In the genomic region with DNA sequence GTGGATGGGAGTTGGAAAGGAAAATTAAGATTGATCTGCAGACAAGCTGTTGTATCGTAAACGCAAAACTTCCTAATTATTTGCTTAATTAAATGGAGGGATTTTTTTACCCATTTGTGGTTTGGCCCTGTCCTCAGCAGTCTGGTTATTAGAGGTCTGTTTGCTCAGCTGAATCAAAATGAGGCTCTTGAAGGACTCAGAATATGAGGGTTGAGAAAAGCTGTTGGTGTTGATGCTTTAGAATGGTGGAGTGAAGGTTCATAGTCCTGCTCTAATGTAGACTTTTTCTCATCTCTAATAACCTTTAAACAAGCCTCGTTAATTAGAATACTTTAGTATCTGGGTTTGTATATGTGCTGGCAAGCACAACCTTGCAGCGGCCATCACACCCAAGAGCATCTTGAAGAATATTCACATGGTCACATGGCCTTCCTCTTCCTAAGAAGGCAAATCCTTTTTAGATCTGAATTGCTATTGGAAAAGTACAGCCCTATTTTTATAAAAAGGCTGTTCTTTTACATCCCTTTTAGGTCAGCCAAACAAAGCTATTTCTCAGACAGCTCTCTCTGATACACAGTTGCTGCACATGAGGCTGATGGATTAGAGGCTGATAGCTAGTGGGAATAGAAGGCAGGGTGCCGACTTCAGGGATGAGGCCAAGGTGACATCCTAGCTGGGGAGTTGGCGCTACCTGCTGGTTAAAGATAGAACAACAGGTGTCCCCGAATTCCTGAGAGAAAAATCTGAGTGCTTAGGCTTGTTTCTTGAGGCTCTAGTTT, we compare ENCODE assay signal across 8 cellular contexts. TPM values are rescaled to one million over a fixed set of nuclear protein-coding genes. Genes with fewer than 3 reads are reported as not detected.
A peak's percentile ranks its signal among the peaks of the same experiment; 100 is the strongest.
DNase-seq lines count a peak whose midpoint lies in the region; ATAC-seq and TF ChIP-seq lines count a peak whose summit lies in the region.

No MANE protein-coding gene starts in this region.

- H3K9me3 ChIP-seq in adipocyte (ENCODE audit: control insufficient read depth, low read length) (no peaks in the 10 kb centered on the region), heart right ventricle (no peaks in the 10 kb centered on the region)

- ATAC-seq in heart right ventricle (peak; percentile 73 to 87 (median 86)), GM21528 (IDR thresholded peaks at IDR 0.05; ENCODE audit: low FRiP score, unreplicated experiment) (no peak), HG03571 (IDR thresholded peaks at IDR 0.05; ENCODE audit: unreplicated experiment) (no peak)

- no peaks in the 10 kb centered on the region for H3K27me3 ChIP-seq in adipocyte (replicated peaks; ENCODE audit: control insufficient read depth, insufficient read depth, low read length)
- H3K27me3 ChIP-seq in heart right ventricle: no peaks in the 10 kb centered on the region

- H3K27ac ChIP-seq in heart right ventricle: peak overlapping the region in 7 of 10 donors; percentile 11 to 63 (median 49)

- WGBS in heart right ventricle, 2 donors: 39 to 45% methylated on average over 7 of the region's 7 CpGs

- DNase-seq in ELR (ENCODE audit: low read depth): peak; percentile 78
- DNase-seq in NCI-H1092 (lab: John Stamatoyannopoulos, UW): peak; percentile 65
- peak; percentile 15 to 67 (median 47) for DNase-seq in T-helper 1 cell
- peak; percentile 78 for DNase-seq in adipocyte (ENCODE audit: low read depth)
- peak; percentile 26 to 75 for DNase-seq in heart right ventricle
- DNase-seq in renal cortical epithelial cell (ENCODE audit: low read depth): peak; percentile 47

- peaks cover 71% of the 10 kb centered on the region for H3K36me3 ChIP-seq in adipocyte (ENCODE audit: control insufficient read depth, insufficient read depth, low read length, severe bottlenecking)
- H3K36me3 ChIP-seq in heart right ventricle: peaks cover 0 to 88% (median 11%) of the 10 kb centered on the region in 9 donors

- peak; percentile 80 to 91 (median 85) for TF ChIP-seq CTCF in heart right ventricle (IDR thresholded peaks at IDR 0.05)

- intact Hi-C loops in heart right ventricle (cut with DNase I): loop anchor here (1.0 to 10.0 kb wide), 11 partner anchors 51 to 160 kb away; partner anchors contain the start of gene MACF1 (in 2 of the 10)

- H3K4me1 ChIP-seq in adipocyte (ENCODE audit: control insufficient read depth, insufficient read depth, low read length): peaks cover 9% of the 10 kb centered on the region
- H3K4me1 ChIP-seq in heart right ventricle: peaks cover 0 to 43% (median 22%) of the 10 kb centered on the region in 9 donors

- H3K9ac ChIP-seq in adipocyte (ENCODE audit: low read length): no peak overlapping the region

- H3K4me3 ChIP-seq in adipocyte (ENCODE audit: low read length) (no peak overlapping the region), heart right ventricle (no peak overlapping the region)

RNA-seq across cellular contexts. Expression of gene MACF1, which starts 53.8 kb away (rescaled TPM):
- 100 to 1,000 TPM; 157 to 379 (median 325) TPM for total RNA-seq in heart right ventricle
- polyA plus RNA-seq in heart right ventricle: 100 to 1,000 TPM in 1 of 2 donors, 10 to 100 TPM in 1; 85.3 to 136 TPM
- total RNA-seq in renal cortical epithelial cell: 305 and 881 TPM in 2 replicates

Comparison
In these comparisons a context has a peak if more than half of its experiments do, and no peak if none do; other contexts are left out.
1. ATAC-seq: peak in heart right ventricle (8 of 8); none in GM21528 (single experiment) and HG03571 (single experiment).
2. Peak in every context shown above with its lines, with median percentiles within 50 percentile points of each other: DNase-seq.